ENCODE assay signal across 33 cellular contexts in the genomic region with DNA sequence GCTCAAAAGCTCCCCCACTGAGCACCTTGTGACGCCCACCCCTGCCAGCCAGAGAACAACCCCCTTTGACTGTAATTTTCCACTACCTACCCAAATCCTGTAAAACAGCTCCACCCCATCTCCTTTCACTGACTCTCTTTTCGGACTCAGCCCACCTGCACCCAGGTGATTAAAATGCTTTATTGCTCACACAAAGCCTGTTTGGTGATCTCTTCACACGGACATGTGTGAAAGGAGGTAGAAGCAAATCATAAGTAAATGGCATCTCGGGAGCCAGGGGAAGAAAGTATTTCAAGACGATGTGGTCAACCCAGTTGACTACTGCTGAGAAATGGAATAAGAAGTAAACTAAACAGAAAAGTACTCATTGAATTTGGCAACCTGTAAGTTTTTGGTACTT.
"Had no signal": no experiment of that assay in that cellular context is flagged by ENCODE, and none has a peak within 500 bp of the region (broad histone marks: within the 10 kb centered on the region; RNA-seq: fewer than 3 reads in every experiment).

No MANE protein-coding gene starts in this region.

- H3K27ac Mint-ChIP-seq: activated CD4-positive, alpha-beta memory T cell treated with anti-CD3 and anti-CD28 coated beads for 36 hours; activated CD8-positive, alpha-beta memory T cell treated with anti-CD3 and anti-CD28 coated beads, Interleukin-2, amount 10 ng/mL, durations not matched to agents 7 days and 5 days; activated naive CD4-positive, alpha-beta T cell treated with anti-CD3 and anti-CD28 coated beads, Interleukin-2, amount 10 ng/mL, durations not matched to agents 7 days and 5 days; activated naive CD8-positive, alpha-beta T cell; activated naive CD8-positive, alpha-beta T cell treated with anti-CD3 and anti-CD28 coated beads, Interleukin-2, amount 50 U/mL, for 24 hours; T-helper 1 cell treated with Interleukin-12 subunit alpha and Interleukin-12 subunit beta and Interleukin-4 antibody, amounts not matched to agents 30 μg/mL and 1 μg/mL, for 36 hours; T-helper 2 cell treated with Interferon-gamma antibody and Interleukin-4, amounts not matched to agents 5 μg/mL and 100 μg/mL, for 36 hours had no signal

- H3K36me3 ChIP-seq: brain microvascular endothelial cell had no signal

- H3K27me3 ChIP-seq: brain microvascular endothelial cell had no signal

- H3K27ac ChIP-seq: brain microvascular endothelial cell, KMS-11 had no signal

- DNase-seq: activated CD4-positive, alpha-beta memory T cell treated with anti-CD3 and anti-CD28 coated beads for 36 hours; activated CD4-positive, alpha-beta T cell treated with anti-CD3 and anti-CD28 coated beads for 4 hours; activated CD4-positive, alpha-beta T cell treated with anti-CD3 and anti-CD28 coated beads, Interleukin-2, amount 50 U/mL, for 1 hour; activated CD8-positive, alpha-beta memory T cell treated with anti-CD3 and anti-CD28 coated beads for 24 hours; activated CD8-positive, alpha-beta memory T cell treated with anti-CD3 and anti-CD28 coated beads, Interleukin-2, amount 10 ng/mL, durations not matched to agents 7 days and 5 days; activated CD8-positive, alpha-beta memory T cell treated with anti-CD3 and anti-CD28 coated beads, Interleukin-2, amount 50 U/mL, for 48 hours; activated effector memory CD4-positive, alpha-beta T cell treated with Interleukin-2 at 50 U/mL for 16 hours; activated naive CD4-positive, alpha-beta T cell treated with anti-CD3 and anti-CD28 coated beads, Interleukin-2, amount 10 ng/mL, durations not matched to agents 7 days and 5 days; activated naive CD8-positive, alpha-beta T cell treated with anti-CD3 and anti-CD28 coated beads, Interleukin-2, amount 50 U/mL, for 24 hours; activated T-cell treated with anti-CD3 and anti-CD28 coated beads, Interleukin-2, amount 50 U/mL, for 48 hours; anterior cingulate cortex; brain microvascular endothelial cell; MM.1S; MV-4-11; NCI-H1092; NCI-H1417; NCI-H146; NCI-H187; NCI-H2029 treated with DMSO at 0.1 percent for 48 hours; NCI-H2107; NCI-H2171; NCI-H510A; NCI-H526; NCI-H748 treated with DMSO at 0.1 percent for 48 hours; NK-92 treated with Interleukin-12 subunit alpha and Interleukin-12 subunit beta, amount 100 ng/mL, for 24 hours; OCI-M1; Right ventricle myocardium superior had no signal

- H3K9me3 Mint-ChIP-seq: activated CD4-positive, alpha-beta memory T cell treated with anti-CD3 and anti-CD28 coated beads for 36 hours; activated naive CD4-positive, alpha-beta T cell treated with anti-CD3 and anti-CD28 coated beads, Interleukin-2, amount 10 ng/mL, durations not matched to agents 7 days and 5 days; central memory CD8-positive, alpha-beta T cell; T-helper 1 cell treated with Interleukin-12 subunit alpha and Interleukin-12 subunit beta and Interleukin-4 antibody, amounts not matched to agents 30 μg/mL and 1 μg/mL, for 36 hours; T-helper 2 cell treated with Interferon-gamma antibody and Interleukin-4, amounts not matched to agents 5 μg/mL and 100 μg/mL, for 36 hours had no signal

- H3K4me3 Mint-ChIP-seq: activated CD4-positive, alpha-beta memory T cell treated with anti-CD3 and anti-CD28 coated beads for 36 hours; activated CD8-positive, alpha-beta memory T cell treated with anti-CD3 and anti-CD28 coated beads, Interleukin-2, amount 10 ng/mL, durations not matched to agents 7 days and 5 days; activated naive CD4-positive, alpha-beta T cell treated with anti-CD3 and anti-CD28 coated beads, Interleukin-2, amount 10 ng/mL, durations not matched to agents 7 days and 5 days; activated naive CD8-positive, alpha-beta T cell; activated naive CD8-positive, alpha-beta T cell treated with anti-CD3 and anti-CD28 coated beads, Interleukin-2, amount 50 U/mL, for 24 hours; central memory CD8-positive, alpha-beta T cell; T-helper 1 cell treated with Interleukin-12 subunit alpha and Interleukin-12 subunit beta and Interleukin-4 antibody, amounts not matched to agents 30 μg/mL and 1 μg/mL, for 36 hours; T-helper 2 cell treated with Interferon-gamma antibody and Interleukin-4, amounts not matched to agents 5 μg/mL and 100 μg/mL, for 36 hours had no signal

- H3K4me2 ChIP-seq: KMS-11 had no signal

- H3K36me3 Mint-ChIP-seq: activated CD4-positive, alpha-beta memory T cell treated with anti-CD3 and anti-CD28 coated beads for 36 hours; activated CD8-positive, alpha-beta memory T cell treated with anti-CD3 and anti-CD28 coated beads, Interleukin-2, amount 10 ng/mL, durations not matched to agents 7 days and 5 days; activated naive CD4-positive, alpha-beta T cell treated with anti-CD3 and anti-CD28 coated beads, Interleukin-2, amount 10 ng/mL, durations not matched to agents 7 days and 5 days had no signal

- ATAC-seq: activated CD4-positive, CD25-positive, alpha-beta regulatory T cell treated with anti-CD3 and anti-CD28 coated beads, Interleukin-2, amount 50 U/mL, for 24 hours; activated CD8-positive, alpha-beta memory T cell treated with anti-CD3 and anti-CD28 coated beads, Interleukin-2, amount 10 ng/mL, durations not matched to agents 7 days and 5 days; activated naive CD8-positive, alpha-beta T cell treated with anti-CD3 and anti-CD28 coated beads, Interleukin-2, amount 50 U/mL, for 24 hours had no signal

- H3K4me1 Mint-ChIP-seq: activated CD8-positive, alpha-beta memory T cell treated with anti-CD3 and anti-CD28 coated beads, Interleukin-2, amount 10 ng/mL, durations not matched to agents 7 days and 5 days; activated naive CD4-positive, alpha-beta T cell treated with anti-CD3 and anti-CD28 coated beads, Interleukin-2, amount 10 ng/mL, durations not matched to agents 7 days and 5 days; activated naive CD8-positive, alpha-beta T cell treated with anti-CD3 and anti-CD28 coated beads, Interleukin-2, amount 50 U/mL, for 24 hours; central memory CD8-positive, alpha-beta T cell had no signal

- H3K9ac ChIP-seq: KMS-11 had no signal
